In genomic region chr17:20066253-20066652, GRCh38 we compare ENCODE assay signal across 11 cellular contexts. TPM values are rescaled to one million over a fixed set of nuclear protein-coding genes. Genes with fewer than 3 reads are reported as not detected.
A peak's percentile ranks its signal among the peaks of the same experiment; 100 is the strongest.
DNase-seq lines count a peak whose midpoint lies in the region; ATAC-seq, FAIRE-seq and TF ChIP-seq lines count a peak whose summit lies in the region.
"Had no signal": no experiment of that assay in that cellular context is flagged by ENCODE, and none has a peak within 500 bp of the region (broad histone marks: within the 10 kb centered on the region; RNA-seq: fewer than 3 reads in every experiment).

No MANE protein-coding gene starts in this region.

- H3K36me3 Mint-ChIP-seq in naive thymus-derived CD8-positive, alpha-beta T cell, result no peaks in the 10 kb centered on the region

- H2AFZ ChIP-seq in mammary epithelial cell (ENCODE audit: low read depth, low read length) (no peak overlapping the region), keratinocyte (ENCODE audit: control insufficient read depth, low read length) (no peak overlapping the region)

- POLR2A ChIA-PET in naive thymus-derived CD8-positive, alpha-beta T cell (lab: Charles Lee), result no interaction called here

- peak; percentile 98 for FAIRE-seq in keratinocyte (lab: Jason Lieb, UNC)

- TF ChIP-seq CTCF in mammary epithelial cell (conservative IDR thresholded peaks at IDR 0.05 in 1 of 2, IDR thresholded peaks at IDR 0.05 in 1 of 2; ENCODE audit: extremely low read depth in 1 of 2, insufficient read depth in 1 of 2, low read depth in 1 of 2, low read length in 2 of 2) (no peak), keratinocyte (optimal IDR thresholded peaks at IDR 0.05 in 1 of 3, IDR thresholded peaks at IDR 0.05 in 1 of 3, conservative IDR thresholded peaks at IDR 0.05 in 1 of 3; ENCODE audit: extremely low read depth in 1 of 3, insufficient read depth in 2 of 3, low read length in 3 of 3) (no peak), upper lobe of right lung (IDR thresholded peaks at IDR 0.05) (no peak)

- H3K9me1 ChIP-seq in keratinocyte (ENCODE audit: control insufficient read depth, extremely low read depth, insufficient read depth, low read length), result no peaks in the 10 kb centered on the region

- H3K9ac ChIP-seq in mammary epithelial cell (ENCODE audit: insufficient read depth, low read length) (no peak overlapping the region), keratinocyte (ENCODE audit: control insufficient read depth, extremely low read depth, insufficient read depth, low read length) (no peak overlapping the region)

- peaks cover 0 to 4% (median 0%) of the 10 kb centered on the region in 5 donors for H3K27me3 Mint-ChIP-seq in naive thymus-derived CD8-positive, alpha-beta T cell

- H3K4me1 ChIP-seq in mammary epithelial cell (ENCODE audit: insufficient read depth, low read length) (peaks cover 41% of the 10 kb centered on the region), keratinocyte (ENCODE audit: control insufficient read depth, extremely low read depth, insufficient read depth, low read length) (peaks cover 32% of the 10 kb centered on the region), upper lobe of right lung (peaks cover 27% of the 10 kb centered on the region)

- H3K4me3 ChIP-seq in mammary epithelial cell (replicated peaks in 1 of 3; ENCODE audit: insufficient read depth in 1 of 3, low read depth in 2 of 3, low read length in 3 of 3) (no peak overlapping the region), keratinocyte (ENCODE audit: control insufficient read depth in 2 of 3, extremely low read depth in 1 of 3, insufficient read depth in 2 of 3, low read depth in 1 of 3, low read length in 3 of 3) (no peak overlapping the region), upper lobe of right lung (no peak overlapping the region)
- H3K4me3 ChIP-seq: SJSA1 had no signal

- no peaks in the 10 kb centered on the region for H3K9me3 Mint-ChIP-seq in naive thymus-derived CD8-positive, alpha-beta T cell

- no peaks in the 10 kb centered on the region for H3K36me3 ChIP-seq in mammary epithelial cell (ENCODE audit: insufficient read depth, low read length)
- H3K36me3 ChIP-seq in keratinocyte (ENCODE audit: control insufficient read depth in 2 of 2, extremely low read depth in 1 of 2, insufficient read depth in 2 of 2, low read length in 2 of 2), result no peaks in the 10 kb centered on the region
- H3K36me3 ChIP-seq in upper lobe of right lung, result no peaks in the 10 kb centered on the region
- H3K36me3 ChIP-seq: SJSA1 had no signal

- H3K9me3 ChIP-seq in mammary epithelial cell (replicated peaks; ENCODE audit: insufficient read depth, low read length), result no peaks in the 10 kb centered on the region
- no peaks in the 10 kb centered on the region for H3K9me3 ChIP-seq in keratinocyte (ENCODE audit: control insufficient read depth, low read depth, low read length)
- no peaks in the 10 kb centered on the region for H3K9me3 ChIP-seq in upper lobe of right lung
- H3K9me3 ChIP-seq: SJSA1 had no signal

- intact Hi-C loops in mammary epithelial cell (cut with micrococcal nuclease), result no loop called here
- intact Hi-C loops in upper lobe of right lung (cut with DNase I), result no loop called here

- H3K27ac ChIP-seq in mammary epithelial cell (ENCODE audit: insufficient read depth, low read depth, low read length) (no peak overlapping the region), keratinocyte (ENCODE audit: control insufficient read depth, insufficient read depth, low read length) (no peak overlapping the region), upper lobe of right lung (no peak overlapping the region)
- H3K27ac ChIP-seq: SJSA1 had no signal

- no peak overlapping the region for H3K27ac Mint-ChIP-seq in naive thymus-derived CD8-positive, alpha-beta T cell

- dilution Hi-C loops in mammary epithelial cell (cut with HindIII; ENCODE audit: low sequenced_read_pairs), result no loop called here
- dilution Hi-C loops in keratinocyte (cut with MboI; ENCODE audit: extremely low pct_ligation_motif_present, low sequenced_read_pairs), result no loop called here

- peaks cover 0 to 3% (median 0%) of the 10 kb centered on the region in 4 donors for H3K4me1 Mint-ChIP-seq in naive thymus-derived CD8-positive, alpha-beta T cell

- no peaks in the 10 kb centered on the region for H4K20me1 ChIP-seq in mammary epithelial cell (ENCODE audit: insufficient read depth, low read length)
- H4K20me1 ChIP-seq in keratinocyte (ENCODE audit: control insufficient read depth, extremely low read depth, insufficient read depth, low read length), result no peaks in the 10 kb centered on the region

- H3K27me3 ChIP-seq in mammary epithelial cell (ENCODE audit: insufficient read depth, low read length), result no peaks in the 10 kb centered on the region
- no peaks in the 10 kb centered on the region for H3K27me3 ChIP-seq in keratinocyte (ENCODE audit: control insufficient read depth, extremely low read depth, insufficient read depth, low read length)
- H3K27me3 ChIP-seq in upper lobe of right lung, result no peaks in the 10 kb centered on the region

- ATAC-seq in upper lobe of right lung (peak; percentile 43), GM18868 (IDR thresholded peaks at IDR 0.05; ENCODE audit: unreplicated experiment) (no peak), HG03520 (IDR thresholded peaks at IDR 0.05; ENCODE audit: unreplicated experiment) (no peak)
- ATAC-seq in naive thymus-derived CD8-positive, alpha-beta T cell, result no peak

- peak; percentile 83 for DNase-seq in HT1080 (ENCODE audit: low read depth)
- DNase-seq in mammary epithelial cell, result peak; percentile 75
- peak; percentile 28 for DNase-seq in keratinocyte (ENCODE audit: low read depth, low spot score)
- DNase-seq in upper lobe of right lung, result no peak
- DNase-seq in naive thymus-derived CD8-positive, alpha-beta T cell, result no peak
- DNase-seq: midbrain; NCI-H1417 treated with DMSO at 0.1 percent for 48 hours; stimulated activated CD4-positive, alpha-beta T cell treated with anti-CD3 and anti-CD28 coated beads, Interleukin-4, amount 100 ng/mL, for 4 hours had no signal

- 4% methylated on average over 4 of the region's 4 CpGs for WGBS in mammary epithelial cell (ENCODE audit: low coverage, missing lambda C conversion rate)

- H3K4me2 ChIP-seq in mammary epithelial cell (ENCODE audit: insufficient read depth, low read depth, low read length), result no peak overlapping the region
- H3K4me2 ChIP-seq in keratinocyte (ENCODE audit: control insufficient read depth, extremely low read depth, insufficient read depth, low read depth, low read length), result no peak overlapping the region

- in situ Hi-C loops in mammary epithelial cell (cut with MboI; ENCODE audit: low sequenced_read_pairs in 2 of 2), result no loop called here

- CTCF ChIA-PET in mammary epithelial cell (lab: Charles Lee; ENCODE audit: low non-redundant PET), result interaction anchor here (0.6 kb wide), 1 partner anchor 8 kb away, joined by 3 read pairs; no protein-coding TSS in a partner anchor

- H3K79me2 ChIP-seq in mammary epithelial cell (ENCODE audit: insufficient read depth, low read length), result no peaks in the 10 kb centered on the region
- no peaks in the 10 kb centered on the region for H3K79me2 ChIP-seq in keratinocyte (ENCODE audit: control insufficient read depth, insufficient read depth, low read length)

- no peak overlapping the region for H3K4me3 Mint-ChIP-seq in naive thymus-derived CD8-positive, alpha-beta T cell

- no TSS peak for BruUV-seq in mammary epithelial cell (replicated peaks; lab: Mats Ljungman, UMichigan)

RNA-seq across cellular contexts. Expression of gene SPECC1, which starts 57.1 kb away (rescaled TPM):
- 31.4 and 45.4 TPM in 2 replicates for total RNA-seq in HT1080 (2014; rRNA removed; shearing (Covaris generic))
- polyA plus RNA-seq in HT1080 (2015; cell fraction: cytosol; rRNA removed), result 14.6 and 20.4 TPM in 2 replicates
- polyA plus RNA-seq in HT1080 (2015; cell fraction: nucleus; rRNA removed), result 13.2 and 19.2 TPM in 2 replicates
- total RNA-seq in mammary epithelial cell (100 to 1,000 TPM in 1 of 2 donors, 10 to 100 TPM in 1; 67.1 to 122 TPM), upper lobe of right lung (31.0 TPM)
- polyA plus RNA-seq in mammary epithelial cell (27.4 TPM), keratinocyte (20.6 to 27.4 TPM (median 20.9 TPM) in 3 replicates)
- polyA minus RNA-seq in mammary epithelial cell (52.7 TPM), keratinocyte (15.2 to 25.4 TPM (median 21.9 TPM) in 3 replicates)
- polyA plus RNA-seq in keratinocyte (2011; ENCODE audit: low read depth), result 48.2 TPM
- polyA plus RNA-seq in keratinocyte (2011; cell fraction: cytosol; rRNA removed), result 14.9 and 15.5 TPM in 2 replicates
- 24.5 and 30.2 TPM in 2 replicates for polyA plus RNA-seq in keratinocyte (2011; cell fraction: nucleus; rRNA removed)
- 13.3 and 27.6 TPM in 2 replicates for polyA plus RNA-seq in keratinocyte (2012; ENCODE audit: low replicate concordance)
- 26.3 TPM for polyA minus RNA-seq in keratinocyte (2011; cell fraction: cytosol; rRNA and poly(A)+ RNA removed)
- 21.0 and 41.2 TPM in 2 replicates for polyA minus RNA-seq in keratinocyte (2011; cell fraction: nucleus; rRNA and poly(A)+ RNA removed)
- 1 to 10 TPM; 1.8 to 1.9 TPM for total RNA-seq in naive thymus-derived CD8-positive, alpha-beta T cell
- polyA plus RNA-seq in naive thymus-derived CD8-positive, alpha-beta T cell, result 1 to 10 TPM; 2.5 to 4.7 (median 3.1) TPM

Comparison
In these comparisons a context has a peak if more than half of its experiments do, and no peak if none do; other contexts are left out.
1. DNase-seq: peak in HT1080 (single experiment), mammary epithelial cell (single experiment) and keratinocyte (single experiment); none in upper lobe of right lung (single experiment) and naive thymus-derived CD8-positive, alpha-beta T cell (0 of 10).
2. RNA of gene SPECC1, which starts 57.1 kb away (total RNA-seq): 67.1 to 122 TPM in mammary epithelial cell, 31.4 to 45.4 TPM in HT1080 and 31.0 TPM in upper lobe of right lung (single experiment); 1.8 to 1.9 TPM in naive thymus-derived CD8-positive, alpha-beta T cell; every median in the first group is over 10 times any median in the second.